ENCODE assay signal across 28 cellular contexts in the genomic region with DNA sequence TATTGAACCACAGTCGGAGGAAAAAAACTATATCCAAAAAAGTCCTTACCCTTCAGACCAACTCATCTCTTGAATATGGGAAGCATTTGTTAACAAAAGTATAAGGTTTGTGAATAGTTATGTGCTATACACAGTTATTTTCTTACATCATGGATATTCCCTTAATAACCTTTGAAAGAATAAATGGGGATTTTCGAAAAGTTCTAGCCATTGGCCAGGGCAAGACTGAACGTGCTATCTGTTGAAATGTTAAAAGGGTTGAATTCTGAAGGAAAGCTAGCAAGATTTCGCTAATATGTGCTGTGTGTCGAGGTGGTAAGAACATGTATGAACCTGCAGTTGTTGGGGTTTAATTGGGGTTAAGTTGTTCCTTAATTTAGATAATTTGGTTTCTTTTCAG.
DNase-seq lines count a peak whose midpoint lies in the region; ATAC-seq and TF ChIP-seq lines count a peak whose summit lies in the region.
"Had no signal": no experiment of that assay in that cellular context is flagged by ENCODE, and none has a peak within 500 bp of the region (broad histone marks: within the 10 kb centered on the region; RNA-seq: fewer than 3 reads in every experiment).

No MANE protein-coding gene starts in this region.

- no peaks in the 10 kb centered on the region for H3K9me2 ChIP-seq in DOHH2 (replicated peaks; ENCODE audit: control insufficient read depth, low read length)

- H3K27ac Mint-ChIP-seq in activated naive CD8-positive, alpha-beta T cell treated with anti-CD3 and anti-CD28 coated beads for 36 hours, result peak overlapping the region; percentile 42
- no peak overlapping the region for H3K27ac Mint-ChIP-seq in activated T-helper 2 cell treated with anti-CD3 and anti-CD28 coated beads, Interferon-gamma antibody, Interleukin-2, Interleukin-4, amounts not matched to agents 10 μg/mL and 5 μg/mL and 100 μg/mL, durations not matched to agents 14 hours and 24 hours and 36 hours
- H3K27ac Mint-ChIP-seq: activated CD4-positive, alpha-beta T cell treated with anti-CD3 and anti-CD28 coated beads, Interleukin-2, amount 10 ng/mL, durations not matched to agents 24 days and 14 days; progenitor cell of endocrine pancreas had no signal

- peaks cover 14% of the 10 kb centered on the region for H3F3A ChIP-seq in DOHH2 (ENCODE audit: control insufficient read depth, insufficient read depth)

- no peak for DNase-seq in activated naive CD8-positive, alpha-beta T cell treated with anti-CD3 and anti-CD28 coated beads for 36 hours
- DNase-seq in foreskin keratinocyte (peak; percentile 73 to 77), heart left ventricle (no peak), NCI-H1930 (lab: John Stamatoyannopoulos, UW) (no peak), T-helper 2 cell (no peak)
- no peak for DNase-seq in activated T-helper 2 cell treated with anti-CD3 and anti-CD28 coated beads, Interferon-gamma antibody, Interleukin-2, Interleukin-4, amounts not matched to agents 10 μg/mL and 5 μg/mL and 100 μg/mL, durations not matched to agents 14 hours and 24 hours and 36 hours (ENCODE audit: low spot score)
- DNase-seq: ACHN; activated CD4-positive, alpha-beta T cell treated with anti-CD3 and anti-CD28 coated beads, Interleukin-2, amount 10 ng/mL, durations not matched to agents 24 days and 14 days; activated naive CD4-positive, alpha-beta T cell treated with Interleukin-2 at 50 U/mL for 16 hours; activated T-cell treated with anti-CD3 and anti-CD28 coated beads, Interleukin-2, amount 50 U/mL, for 4 hours; BE2C; COR-L47; DMS53; Kasumi-1; mesendoderm; NCI-H1417 treated with DMSO at 0.1 percent for 48 hours; NCI-H226; SIG-M5; sigmoid colon; stimulated activated CD4-positive, alpha-beta T cell treated with anti-CD3 and anti-CD28 coated beads, Interleukin-12 subunit alpha, Interleukin-12 subunit beta, amount 100 ng/mL, for 4 hours; stimulated activated CD4-positive, alpha-beta T cell treated with anti-CD3 and anti-CD28 coated beads, Interleukin-2, amount 100 ng/mL, for 48 hours; T-helper 9 cell; WERI-Rb-1 had no signal

- H3K4me2 ChIP-seq in BLaER1, result peak overlapping the region; percentile 86
- peak overlapping the region; percentile 99 for H3K4me2 ChIP-seq in DOHH2 (ENCODE audit: low read length)

- H3K27me3 Mint-ChIP-seq in activated naive CD8-positive, alpha-beta T cell treated with anti-CD3 and anti-CD28 coated beads for 36 hours, result no peaks in the 10 kb centered on the region
- H3K27me3 Mint-ChIP-seq in activated T-helper 2 cell treated with anti-CD3 and anti-CD28 coated beads, Interferon-gamma antibody, Interleukin-2, Interleukin-4, amounts not matched to agents 10 μg/mL and 5 μg/mL and 100 μg/mL, durations not matched to agents 14 hours and 24 hours and 36 hours (ENCODE audit: low read depth), result no peaks in the 10 kb centered on the region
- H3K27me3 Mint-ChIP-seq: activated CD4-positive, alpha-beta T cell treated with anti-CD3 and anti-CD28 coated beads, Interleukin-2, amount 10 ng/mL, durations not matched to agents 24 days and 14 days had no signal

- no peak overlapping the region for H3K9ac ChIP-seq in BLaER1

- H3K27ac ChIP-seq in BLaER1 (peak overlapping the region; percentile 90), DOHH2 (ENCODE audit: low read depth, low read length) (peak overlapping the region; percentile 91; the same call in 1 of the 2 replicates), foreskin keratinocyte (no peak overlapping the region), heart left ventricle (no peak overlapping the region)
- H3K27ac ChIP-seq: WERI-Rb-1 had no signal

- H3K4me3 ChIP-seq in BLaER1 (no peak overlapping the region), DOHH2 (ENCODE audit: low read length) (peak overlapping the region; percentile 78), heart left ventricle (no peak overlapping the region)
- H3K4me3 ChIP-seq: sigmoid colon, tibial nerve had no signal

- no peaks in the 10 kb centered on the region for H3K27me3 ChIP-seq in BLaER1
- H3K27me3 ChIP-seq in DOHH2 (ENCODE audit: control insufficient read depth, low read length), result no peaks in the 10 kb centered on the region
- H3K27me3 ChIP-seq in foreskin keratinocyte, result no peaks in the 10 kb centered on the region
- no peaks in the 10 kb centered on the region for H3K27me3 ChIP-seq in heart left ventricle
- H3K27me3 ChIP-seq: BE2C, sigmoid colon, tibial nerve had no signal

- H3K4me1 ChIP-seq in BLaER1, result peaks cover 42% of the 10 kb centered on the region
- peaks cover 57% of the 10 kb centered on the region for H3K4me1 ChIP-seq in DOHH2 (ENCODE audit: control insufficient read depth, low read length)
- H3K4me1 ChIP-seq in foreskin keratinocyte, result peaks cover 22% of the 10 kb centered on the region
- peaks cover 0 to 51% (median 24%) of the 10 kb centered on the region in 12 donors for H3K4me1 ChIP-seq in heart left ventricle
- H3K4me1 ChIP-seq: BE2C had no signal

- 75 to 88% (median 81%) methylated on average over 5 of the region's 5 CpGs for WGBS in heart left ventricle, 4 donors

- H3K4me1 Mint-ChIP-seq in activated naive CD8-positive, alpha-beta T cell treated with anti-CD3 and anti-CD28 coated beads for 36 hours, result peaks cover 54% of the 10 kb centered on the region
- peaks cover 42% of the 10 kb centered on the region for H3K4me1 Mint-ChIP-seq in activated T-helper 2 cell treated with anti-CD3 and anti-CD28 coated beads, Interferon-gamma antibody, Interleukin-2, Interleukin-4, amounts not matched to agents 10 μg/mL and 5 μg/mL and 100 μg/mL, durations not matched to agents 14 hours and 24 hours and 36 hours (ENCODE audit: low read depth)

- no peak for TF ChIP-seq POLR2A in heart left ventricle (IDR thresholded peaks at IDR 0.05)

- intact Hi-C loops in heart left ventricle (cut with DNase I), result loop anchor here in 2 of 10 donors (5.0 to 10.0 kb wide), 2 partner anchors 86 to 469 kb away; partner anchors contain the start of gene VLDLR (in 2 of the 2)
- intact Hi-C loops in activated T-helper 2 cell treated with anti-CD3 and anti-CD28 coated beads, Interferon-gamma antibody, Interleukin-2, Interleukin-4, amounts not matched to agents 10 μg/mL and 5 μg/mL and 100 μg/mL, durations not matched to agents 14 hours and 24 hours and 36 hours (cut with micrococcal nuclease), result loop anchor here (5.0 kb wide), 2 partner anchors 139 to 686 kb away; partner anchors contain the start of genes PUM3 and SMARCA2

- no peaks in the 10 kb centered on the region for H4K20me1 ChIP-seq in BLaER1
- no peaks in the 10 kb centered on the region for H4K20me1 ChIP-seq in DOHH2 (ENCODE audit: control insufficient read depth, insufficient read depth, low read depth, low read length)

- H3K9me3 Mint-ChIP-seq in activated naive CD8-positive, alpha-beta T cell treated with anti-CD3 and anti-CD28 coated beads for 36 hours, result peaks cover 3% of the 10 kb centered on the region
- no peaks in the 10 kb centered on the region for H3K9me3 Mint-ChIP-seq in activated T-helper 2 cell treated with anti-CD3 and anti-CD28 coated beads, Interferon-gamma antibody, Interleukin-2, Interleukin-4, amounts not matched to agents 10 μg/mL and 5 μg/mL and 100 μg/mL, durations not matched to agents 14 hours and 24 hours and 36 hours
- H3K9me3 Mint-ChIP-seq: activated CD4-positive, alpha-beta T cell treated with anti-CD3 and anti-CD28 coated beads, Interleukin-2, amount 10 ng/mL, durations not matched to agents 24 days and 14 days; activated T-cell treated with anti-CD3 and anti-CD28 coated beads, Interleukin-2, amount 50 U/mL, for 4 hours had no signal

- no peak for ATAC-seq in foreskin keratinocyte
- no peak for ATAC-seq in heart left ventricle
- ATAC-seq: activated T-cell treated with anti-CD3 and anti-CD28 coated beads, Interleukin-2, amount 50 U/mL, for 4 hours; left lobe of liver had no signal

- no peak overlapping the region for H3K4me3 Mint-ChIP-seq in activated naive CD8-positive, alpha-beta T cell treated with anti-CD3 and anti-CD28 coated beads for 36 hours
- no peak overlapping the region for H3K4me3 Mint-ChIP-seq in activated T-helper 2 cell treated with anti-CD3 and anti-CD28 coated beads, Interferon-gamma antibody, Interleukin-2, Interleukin-4, amounts not matched to agents 10 μg/mL and 5 μg/mL and 100 μg/mL, durations not matched to agents 14 hours and 24 hours and 36 hours (ENCODE audit: low read depth)
- H3K4me3 Mint-ChIP-seq: activated CD4-positive, alpha-beta T cell treated with anti-CD3 and anti-CD28 coated beads, Interleukin-2, amount 10 ng/mL, durations not matched to agents 24 days and 14 days; activated T-cell treated with anti-CD3 and anti-CD28 coated beads, Interleukin-2, amount 50 U/mL, for 4 hours had no signal

- H3K36me3 ChIP-seq in BLaER1 (peaks cover 10% of the 10 kb centered on the region), DOHH2 (ENCODE audit: control insufficient read depth, low read length) (peaks cover 2% of the 10 kb centered on the region; the same call in 1 of the 2 replicates), heart left ventricle (no peaks in the 10 kb centered on the region)
- H3K36me3 ChIP-seq: BE2C, sigmoid colon, tibial nerve, WERI-Rb-1 had no signal

- H3K9me3 ChIP-seq in BLaER1 (peaks cover 13% of the 10 kb centered on the region; the same call in 1 of the 2 replicates), DOHH2 (ENCODE audit: control insufficient read depth, insufficient read depth, low read length) (no peaks in the 10 kb centered on the region), heart left ventricle (no peaks in the 10 kb centered on the region)
- H3K9me3 ChIP-seq: BE2C, sigmoid colon, tibial nerve had no signal

- H3K79me2 ChIP-seq in DOHH2 (ENCODE audit: control insufficient read depth, low read length), result peaks cover 63% of the 10 kb centered on the region

- H3K36me3 Mint-ChIP-seq in activated naive CD8-positive, alpha-beta T cell treated with anti-CD3 and anti-CD28 coated beads for 36 hours, result peaks cover 10% of the 10 kb centered on the region
- peaks cover 14% of the 10 kb centered on the region for H3K36me3 Mint-ChIP-seq in activated T-helper 2 cell treated with anti-CD3 and anti-CD28 coated beads, Interferon-gamma antibody, Interleukin-2, Interleukin-4, amounts not matched to agents 10 μg/mL and 5 μg/mL and 100 μg/mL, durations not matched to agents 14 hours and 24 hours and 36 hours (ENCODE audit: low read depth)

- TF ChIP-seq CTCF in DOHH2 (IDR thresholded peaks at IDR 0.05; ENCODE audit: low read depth, low read length, poor library complexity, severe bottlenecking) (no peak), foreskin keratinocyte (conservative IDR thresholded peaks at IDR 0.05) (no peak), heart left ventricle (IDR thresholded peaks at IDR 0.05) (no peak)

Comparison
In these comparisons a context has a peak if more than half of its experiments do, and no peak if none do; other contexts are left out.
1. H3K27ac ChIP-seq: peak in BLaER1 (single experiment) and DOHH2 (single experiment); none in foreskin keratinocyte (single experiment) and heart left ventricle (0 of 12).
2. DNase-seq: peak in foreskin keratinocyte (2 of 2); none in activated naive CD8-positive, alpha-beta T cell treated with anti-CD3 and anti-CD28 coated beads for 36 hours (single experiment), heart left ventricle (0 of 5), NCI-H1930 (0 of 2), activated T-helper 2 cell treated with anti-CD3 and anti-CD28 coated beads, Interferon-gamma antibody, Interleukin-2, Interleukin-4, amounts not matched to agents 10 μg/mL and 5 μg/mL and 100 μg/mL, durations not matched to agents 14 hours and 24 hours and 36 hours (single experiment) and T-helper 2 cell (0 of 5).